ENCODE assay signal across 12 cellular contexts in genomic region chr7:151460474-151460855, GRCh38. TPM values are rescaled to one million over a fixed set of nuclear protein-coding genes. Genes with fewer than 3 reads are reported as not detected.
DNase-seq lines count a peak whose midpoint lies in the region; ATAC-seq and TF ChIP-seq lines count a peak whose summit lies in the region.
"Had no signal": no experiment of that assay in that cellular context is flagged by ENCODE, and none has a peak within 500 bp of the region (broad histone marks: within the 10 kb centered on the region; RNA-seq: fewer than 3 reads in every experiment).

No MANE protein-coding gene starts in this region.

- TF ChIP-seq RAD21 in HCT116 (IDR thresholded peaks at IDR 0.05; ENCODE audit: low read depth), result no peak

- H3K4me3 ChIP-seq in HCT116 (replicated peaks in 1 of 2; ENCODE audit: low read depth in 1 of 2, low read length in 2 of 2) (peak overlapping the region in 1 of 2 experiments; percentile 46; a peak in 1 of 4 replicates), skeletal muscle satellite cell (ENCODE audit: low read length) (peak overlapping the region; percentile 28)

- H3K36me3 Mint-ChIP-seq in endothelial cell (ENCODE audit: low read depth, unreplicated experiment), result peaks cover 26% of the 10 kb centered on the region

- peak overlapping the region; percentile 80 for H3K4me2 ChIP-seq in HCT116 (ENCODE audit: low read length)
- peak overlapping the region; percentile 74 for H3K4me2 ChIP-seq in skeletal muscle satellite cell (ENCODE audit: low read length)

- peaks cover 18 to 29% of the 10 kb centered on the region in 2 experiments for H3K4me1 ChIP-seq in HCT116 (ENCODE audit: control insufficient read depth in 1 of 2, insufficient read depth in 2 of 2, low read length in 2 of 2)
- peaks cover 18% of the 10 kb centered on the region for H3K4me1 ChIP-seq in skeletal muscle satellite cell (ENCODE audit: control insufficient read depth, insufficient read depth, low read length)

- H4K20me1 ChIP-seq in HCT116 (ENCODE audit: insufficient read depth), result no peaks in the 10 kb centered on the region

- BruUV-seq in HCT116 (replicated peaks; lab: Mats Ljungman, UMichigan), result no TSS peak

- RAD21 ChIA-PET in HCT116 (lab: Charles Lee; ENCODE audit: low non-redundant PET in 1 of 2, low total read pairs in 2 of 2, uncharacterized antibody in 2 of 2, unreplicated experiment in 2 of 2), result interaction anchor here in 1 of 2 experiments (1.1 kb wide), 1 partner anchor 12 kb away, joined by 5 read pairs; no protein-coding TSS in a partner anchor

- H3K27ac Mint-ChIP-seq in endothelial cell (ENCODE audit: unreplicated experiment), result no peak overlapping the region

- peaks cover 19% of the 10 kb centered on the region for H3K4me1 Mint-ChIP-seq in endothelial cell (ENCODE audit: unreplicated experiment)

- ATAC-seq in HCT116, result peak; percentile 33
- peak; percentile 2 for ATAC-seq in left colon
- no peak for ATAC-seq in HG03159 (IDR thresholded peaks at IDR 0.05; ENCODE audit: unreplicated experiment)
- ATAC-seq in HG02678 (IDR thresholded peaks at IDR 0.05; ENCODE audit: unreplicated experiment), result no peak

- H3K9me3 ChIP-seq in HCT116 (ENCODE audit: control insufficient read depth in 1 of 2, insufficient read depth in 1 of 2, low read depth in 1 of 2, low read length in 2 of 2) (peaks cover 8 to 15% of the 10 kb centered on the region in 2 experiments; a peak in 2 of 4 replicates), skeletal muscle satellite cell (replicated peaks; ENCODE audit: low read length) (peaks cover 15% of the 10 kb centered on the region)

- no peaks in the 10 kb centered on the region for H3K79me2 ChIP-seq in HCT116 (ENCODE audit: insufficient read depth, low read length)

- no peaks in the 10 kb centered on the region for H3K9me2 ChIP-seq in HCT116 (ENCODE audit: insufficient read depth)

- no peak overlapping the region for H3K4me3 Mint-ChIP-seq in endothelial cell (ENCODE audit: unreplicated experiment)

- no peak overlapping the region for H2AFZ ChIP-seq in HCT116 (ENCODE audit: low read depth, low read length, poor library complexity, severe bottlenecking)

- DNase-seq in HCT116 (ENCODE audit: low read depth, low spot score) (no peak), left colon (no peak), endothelial cell (ENCODE audit: low spot score) (no peak)
- DNase-seq in effector CD8-positive, alpha-beta T cell (lab: John Stamatoyannopoulos, UW), result no peak
- DNase-seq: activated effector memory CD4-positive, alpha-beta T cell treated with anti-CD3 and anti-CD28 coated beads, Interleukin-2, amount 50 U/mL, for 16 hours; stimulated activated CD4-positive, alpha-beta T cell treated with anti-CD3 and anti-CD28 coated beads, Interleukin-12 subunit alpha, Interleukin-12 subunit beta, amount 100 ng/mL, for 4 hours had no signal

- peaks cover 5% of the 10 kb centered on the region for H3K27me3 Mint-ChIP-seq in endothelial cell (ENCODE audit: unreplicated experiment)

- CTCF ChIA-PET in HCT116 (lab: Charles Lee), result no interaction called here

- peaks cover 2 to 25% of the 10 kb centered on the region in 2 experiments; a peak in 3 of 4 replicates for H3K36me3 ChIP-seq in HCT116 (ENCODE audit: control insufficient read depth in 1 of 2, insufficient read depth in 2 of 2, low read length in 2 of 2)
- peaks cover 20% of the 10 kb centered on the region for H3K36me3 ChIP-seq in skeletal muscle satellite cell (ENCODE audit: insufficient read depth, low read length)

- H3K27me3 ChIP-seq in HCT116 (ENCODE audit: insufficient read depth, low read length) (no peaks in the 10 kb centered on the region), skeletal muscle satellite cell (ENCODE audit: control insufficient read depth, insufficient read depth, low read length) (peaks cover 6% of the 10 kb centered on the region)

- H3K9ac ChIP-seq in HCT116 (ENCODE audit: low read length) (peak overlapping the region; percentile 43), skeletal muscle satellite cell (ENCODE audit: low read depth, low read length) (peak overlapping the region; percentile 41)

- peak overlapping the region; percentile 17 for H3K27ac ChIP-seq in HCT116 (ENCODE audit: low read depth, low read length)
- H3K27ac ChIP-seq in cingulate gyrus (ENCODE audit: low read depth, low read length), result peak overlapping the region; percentile 87

- no peak for TF ChIP-seq POLR2A in HCT116 (IDR thresholded peaks at IDR 0.05; ENCODE audit: borderline replicate concordance, extremely low read depth, insufficient read depth, insufficient read length)

- 0 out of 6 replicates have a peak, but pooled peaks of 1 of the 3 experiments have one; percentile 0 for TF ChIP-seq CTCF in HCT116 (IDR thresholded peaks at IDR 0.05 in 2 of 3, conservative IDR thresholded peaks at IDR 0.05 in 1 of 3; ENCODE audit: borderline replicate concordance in 1 of 3, insufficient read depth in 1 of 3, low read depth in 2 of 3, low read length in 2 of 3)
- TF ChIP-seq CTCF in endothelial cell (IDR thresholded peaks at IDR 0.05; ENCODE audit: unreplicated experiment), result no peak

- intact Hi-C loops in HCT116 (cut with micrococcal nuclease) (loop anchor here (5.0 kb wide), 1 partner anchor 297 kb away; no protein-coding TSS in a partner anchor), left colon (cut with DNase I, micrococcal nuclease) (loop anchor here in 1 of 2 donors (10.0 kb wide), 1 partner anchor 54 kb away; the partner anchor contains the start of gene RHEB)

- H3K9me3 Mint-ChIP-seq in endothelial cell (ENCODE audit: unreplicated experiment), result no peaks in the 10 kb centered on the region

- POLR2A ChIA-PET in HCT116 (lab: Charles Lee), result interaction anchor here (1.0 to 1.9 kb wide), 3 partner anchors 9 to 28 kb away, joined by 3 to 5 read pairs (median 4); no protein-coding TSS in a partner anchor

TF ChIP-seq in HCT116, 20 proteins besides CTCF, POLR2A, EP300 and RAD21:
- TF ChIP-seq EGR1 (IDR thresholded peaks at IDR 0.05; ENCODE audit: low read depth) (no peak), ZBTB33 (IDR thresholded peaks at IDR 0.05; ENCODE audit: extremely low read depth, insufficient replicate concordance, low read length) (no peak), JUND (IDR thresholded peaks at IDR 0.05) (no peak), FOSL1 (IDR thresholded peaks at IDR 0.05; ENCODE audit: low read depth) (no peak)

RNA-seq across cellular contexts. Expression of gene CRYGN, which starts 20.5 kb away (rescaled TPM):
- total RNA-seq in HCT116 (2021; ENCODE audit: unreplicated experiment) (not detected), left colon (under 1 TPM in 1 of 2 donors, not detected in 1; 0.15 TPM), endothelial cell (ENCODE audit: unreplicated experiment) (not detected)
- polyA plus RNA-seq in HCT116 (2012), result not detected in 2 replicates
- 0.22 TPM in 1 of 2 replicates, not detected in the other for total RNA-seq in skeletal muscle satellite cell (2012; rRNA removed)
- total RNA-seq: glomerular endothelial cell; T-helper 2 cell treated with Interferon-gamma antibody and Interleukin-4, amounts not matched to agents 100 ng/mL and 5 ng/mL, for 36 hours had no signal

RNA-seq across cellular contexts. Expression of gene WDR86, which starts 50.6 kb away (rescaled TPM):
- not detected for total RNA-seq in HCT116 (2021; ENCODE audit: unreplicated experiment)
- polyA plus RNA-seq in HCT116 (2012), result 0.42 and 0.64 TPM in 2 replicates
- total RNA-seq in left colon, result 1 to 10 TPM in 1 of 2 donors, under 1 TPM in 1; 0.85 to 2.8 TPM
- 2.0 TPM in 1 of 2 replicates, not detected in the other for total RNA-seq in skeletal muscle satellite cell (2012; rRNA removed)
- 57.0 TPM for total RNA-seq in endothelial cell (ENCODE audit: unreplicated experiment)
- total RNA-seq: T-helper 2 cell treated with Interferon-gamma antibody and Interleukin-4, amounts not matched to agents 100 ng/mL and 5 ng/mL, for 36 hours had no signal

RNA-seq across cellular contexts. Expression of gene RHEB, which starts 59.2 kb away (rescaled TPM):
- total RNA-seq in HCT116 (2021; ENCODE audit: unreplicated experiment) (114 TPM), left colon (10 to 100 TPM; 53.4 to 69.7 TPM), endothelial cell (ENCODE audit: unreplicated experiment) (94.2 TPM)
- 34.4 and 49.8 TPM in 2 replicates for polyA plus RNA-seq in HCT116 (2012)
- total RNA-seq in skeletal muscle satellite cell (2012; rRNA removed), result 46.1 and 54.4 TPM in 2 replicates

Comparison
In these comparisons a context has a peak if more than half of its experiments do, and no peak if none do; other contexts are left out.
1. ATAC-seq: peak in HCT116 (single experiment) and left colon (single experiment); none in HG03159 (single experiment) and HG02678 (single experiment).
2. RNA of gene WDR86, which starts 50.6 kb away (total RNA-seq): 57.0 TPM in endothelial cell (single experiment); 0.85 to 2.8 TPM in left colon and not detected in HCT116 (single experiment); every median in the first group is over 10 times any median in the second.